ENCODE assay signal across 24 cellular contexts in genomic region chr5:93422652-93423332, GRCh38.
DNase-seq lines count a peak whose midpoint lies in the region; ATAC-seq and TF ChIP-seq lines count a peak whose summit lies in the region.
"Had no signal": no experiment of that assay in that cellular context is flagged by ENCODE, and none has a peak within 500 bp of the region (broad histone marks: within the 10 kb centered on the region; RNA-seq: fewer than 3 reads in every experiment).

No MANE protein-coding gene starts in this region.

- in situ Hi-C loops in gastrocnemius medialis (cut with MboI; ENCODE audit: low sequenced_read_pairs in 4 of 4), result no loop called here

- TF ChIP-seq POLR2A in gastrocnemius medialis (IDR thresholded peaks at IDR 0.05), result no peak

- no peaks in the 10 kb centered on the region for H3K9me3 ChIP-seq in gastrocnemius medialis
- H3K9me3 ChIP-seq: pancreas had no signal

- ATAC-seq in esophagus mucosa (no peak), gastrocnemius medialis (no peak)
- ATAC-seq: activated T-cell treated with anti-CD3 and anti-CD28 coated beads, Interleukin-2, amount 50 U/mL, for 4 hours; CD8-positive, alpha-beta T cell; HCT116; left colon; naive thymus-derived CD4-positive, alpha-beta T cell; PC-3; sciatic nerve had no signal

- no peaks in the 10 kb centered on the region for H3K27me3 ChIP-seq in gastrocnemius medialis
- H3K27me3 ChIP-seq: pancreas had no signal

- no peak for TF ChIP-seq CTCF in epithelial cell of proximal tubule (conservative IDR thresholded peaks at IDR 0.05; ENCODE audit: low read depth, low read length)
- no peak for TF ChIP-seq CTCF in gastrocnemius medialis (IDR thresholded peaks at IDR 0.05 in 4 of 5, conservative IDR thresholded peaks at IDR 0.05 in 1 of 5)

- no peaks in the 10 kb centered on the region for H3K4me1 ChIP-seq in gastrocnemius medialis
- H3K4me1 ChIP-seq: pancreas had no signal

- intact Hi-C loops in gastrocnemius medialis (cut with DNase I; ENCODE audit: low total_unique reads), result no loop called here

- H3K27ac ChIP-seq in angular gyrus (ENCODE audit: low read depth, low read length) (peak overlapping the region; percentile 12), gastrocnemius medialis (no peak overlapping the region)

- peak overlapping the region; percentile 1 for H3K4me3 ChIP-seq in epithelial cell of proximal tubule (ENCODE audit: low read depth, low read length)
- no peak overlapping the region for H3K4me3 ChIP-seq in gastrocnemius medialis
- H3K4me3 ChIP-seq: pancreas had no signal

- DNase-seq in NCI-H2081 (lab: John Stamatoyannopoulos, UW) (peak; percentile 5 to 27), NCI-H2081 treated with DMSO at 0.1 percent for 48 hours (lab: John Stamatoyannopoulos, UW) (no peak), epithelial cell of proximal tubule (ENCODE audit: low read depth) (no peak), retina (peak; percentile 54), NCI-H1048 (lab: John Stamatoyannopoulos, UW) (no peak), gastrocnemius medialis (no peak)
- DNase-seq: activated CD4-positive, alpha-beta T cell treated with anti-CD3 and anti-CD28 coated beads for 4 hours; activated naive CD4-positive, alpha-beta T cell; activated T-cell treated with anti-CD3 and anti-CD28 coated beads, Interleukin-2, amount 50 U/mL, for 4 hours; AML-193; CD8-positive, alpha-beta T cell; effector CD4-positive, alpha-beta T cell; GF-D8; left colon; naive thymus-derived CD4-positive, alpha-beta T cell; NCI-H774; pancreas; PC-3; Right ventricle myocardium superior; trophoblast cell had no signal

- no peaks in the 10 kb centered on the region for H3K36me3 ChIP-seq in gastrocnemius medialis
- H3K36me3 ChIP-seq: pancreas had no signal

Comparison
In these comparisons a context has a peak if more than half of its experiments do, and no peak if none do; other contexts are left out.
1. DNase-seq: peak in NCI-H2081 (2 of 2) and retina (single experiment); none in NCI-H2081 treated with DMSO at 0.1 percent for 48 hours (single experiment), epithelial cell of proximal tubule (single experiment), NCI-H1048 (single experiment) and gastrocnemius medialis (0 of 2).